1 cellular context compared by ENCODE assay signal in the genomic region with DNA sequence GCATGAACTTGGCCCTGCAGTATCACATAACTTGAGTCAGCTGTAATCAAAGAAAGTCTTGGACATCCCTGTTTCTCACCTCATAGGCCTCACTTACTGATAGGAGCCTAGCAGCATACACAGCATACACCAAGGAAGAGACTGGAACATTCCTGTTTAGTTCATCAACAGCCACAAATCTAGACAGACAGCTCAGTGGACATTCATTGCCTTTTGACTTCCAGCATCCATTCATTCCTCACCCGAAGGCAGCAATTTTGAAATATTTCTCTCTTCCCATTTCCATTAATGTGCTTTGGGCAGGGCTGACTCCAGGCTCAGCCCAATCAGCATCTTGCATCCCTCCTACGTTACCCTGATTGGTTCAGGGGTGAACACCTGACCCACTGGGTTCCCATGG.
TF ChIP-seq lines count a peak whose summit lies in the region.

No MANE protein-coding gene starts in this region.

TF ChIP-seq in GM23338, 12 proteins besides CTCF, POLR2A, EP300 and RAD21 (continued from another document):
- TF ChIP-seq, protein P1, sequence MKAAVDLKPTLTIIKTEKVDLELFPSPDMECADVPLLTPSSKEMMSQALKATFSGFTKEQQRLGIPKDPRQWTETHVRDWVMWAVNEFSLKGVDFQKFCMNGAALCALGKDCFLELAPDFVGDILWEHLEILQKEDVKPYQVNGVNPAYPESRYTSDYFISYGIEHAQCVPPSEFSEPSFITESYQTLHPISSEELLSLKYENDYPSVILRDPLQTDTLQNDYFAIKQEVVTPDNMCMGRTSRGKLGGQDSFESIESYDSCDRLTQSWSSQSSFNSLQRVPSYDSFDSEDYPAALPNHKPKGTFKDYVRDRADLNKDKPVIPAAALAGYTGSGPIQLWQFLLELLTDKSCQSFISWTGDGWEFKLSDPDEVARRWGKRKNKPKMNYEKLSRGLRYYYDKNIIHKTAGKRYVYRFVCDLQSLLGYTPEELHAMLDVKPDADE (IDR thresholded peaks at IDR 0.05): no peak
- TF ChIP-seq EZH2phosphoT487 (IDR thresholded peaks at IDR 0.05; ENCODE audit: unreplicated experiment): no peak
- no peak for TF ChIP-seq EZH2 (IDR thresholded peaks at IDR 0.05; ENCODE audit: low read depth, unreplicated experiment)
- no peak for TF ChIP-seq JUNB (IDR thresholded peaks at IDR 0.05; ENCODE audit: unreplicated experiment)
- TF ChIP-seq CREB1 (CRISPR knock-in tag; IDR thresholded peaks at IDR 0.05; ENCODE audit: low read depth): no peak
- no peak for TF ChIP-seq STAT1 (IDR thresholded peaks at IDR 0.05; ENCODE audit: unreplicated experiment)
